In the genomic region with DNA sequence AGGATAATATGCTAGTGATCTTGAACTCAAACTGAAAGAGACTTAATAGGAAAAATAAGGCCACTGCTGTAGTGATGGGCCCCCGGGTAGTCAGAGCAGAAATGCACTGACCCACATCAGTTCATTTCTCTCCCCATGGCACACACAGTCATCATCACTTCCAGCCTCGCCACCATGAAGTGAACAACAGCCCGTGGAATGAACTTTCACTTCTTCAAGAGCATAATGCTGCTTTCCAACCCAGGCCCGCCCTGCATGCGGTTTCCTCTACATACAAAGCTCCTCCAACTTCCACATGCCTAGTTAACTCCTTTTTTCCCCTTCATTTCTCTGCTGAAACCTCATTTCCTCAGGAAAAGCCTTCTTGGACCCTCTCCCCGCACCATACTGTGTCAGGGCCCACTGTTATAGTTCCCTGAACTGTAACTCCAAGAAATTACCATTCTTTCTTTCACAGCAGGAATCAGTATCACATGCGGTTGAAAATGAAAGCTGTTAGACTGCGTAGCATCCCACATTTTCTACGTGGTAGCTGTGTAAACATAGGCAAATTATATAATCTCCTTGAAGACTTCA, we compare ENCODE assay signal across 8 cellular contexts.
A peak's percentile ranks its signal among the peaks of the same experiment; 100 is the strongest.
DNase-seq lines count a peak whose midpoint lies in the region; ATAC-seq and TF ChIP-seq lines count a peak whose summit lies in the region.

No MANE protein-coding gene starts in this region.

- H3K4me1 Mint-ChIP-seq in CD14-positive monocyte: peaks cover 11% of the 10 kb centered on the region

- TF ChIP-seq CTCF in CD14-positive monocyte (IDR thresholded peaks at IDR 0.05) (no peak), esophagus muscularis mucosa (IDR thresholded peaks at IDR 0.05) (no peak)

- H3K9me3 ChIP-seq in esophagus muscularis mucosa: no peaks in the 10 kb centered on the region

- no peak for TF ChIP-seq EP300 in esophagus muscularis mucosa (IDR thresholded peaks at IDR 0.05)

- H3K9me3 Mint-ChIP-seq in CD14-positive monocyte: no peaks in the 10 kb centered on the region

- WGBS in esophagus muscularis mucosa: 38% methylated on average over 9 of the region's 9 CpGs

- no peaks in the 10 kb centered on the region for H3K27me3 ChIP-seq in esophagus muscularis mucosa

- DNase-seq in CD14-positive monocyte (ENCODE audit: low spot score): peak; percentile 76
- DNase-seq in activated CD4-positive, alpha-beta T cell treated with anti-CD3 and anti-CD28 coated beads for 4 hours: peak; percentile 22 to 23
- DNase-seq in esophagus muscularis mucosa (ENCODE audit: extremely low spot score): no peak
- DNase-seq in pons (ENCODE audit: low spot score): peak; percentile 58
- no peak for DNase-seq in T-helper 9 cell
- DNase-seq in NCI-H2029 (lab: John Stamatoyannopoulos, UW): no peak

- peaks cover 0 to 2% of the 10 kb centered on the region in 2 donors for H3K36me3 Mint-ChIP-seq in CD14-positive monocyte

- H3K4me3 ChIP-seq in esophagus muscularis mucosa: peak overlapping the region; percentile 30 to 51 (median 44)

- ATAC-seq in GM19467 (IDR thresholded peaks at IDR 0.05; ENCODE audit: unreplicated experiment) (peak; percentile 68), HG03565 (IDR thresholded peaks at IDR 0.05; ENCODE audit: unreplicated experiment) (peak; percentile 63)

- H3K27me3 Mint-ChIP-seq in CD14-positive monocyte (ENCODE audit: low read depth in 3 of 3): peaks cover 0 to 2% (median 2%) of the 10 kb centered on the region in 3 donors

- intact Hi-C loops in CD14-positive monocyte (cut with micrococcal nuclease) (no loop called here), esophagus muscularis mucosa (cut with DNase I) (no loop called here)

- TF ChIP-seq POLR2A in esophagus muscularis mucosa (IDR thresholded peaks at IDR 0.05; ENCODE audit: low read depth): no peak

- H3K36me3 ChIP-seq in esophagus muscularis mucosa: no peaks in the 10 kb centered on the region

- H3K27ac ChIP-seq in esophagus muscularis mucosa (replicated peaks in 1 of 4): peak overlapping the region; percentile 73 to 82 (median 78)

- peaks cover 3 to 24% (median 15%) of the 10 kb centered on the region in 4 donors for H3K4me1 ChIP-seq in esophagus muscularis mucosa

- H3K27ac Mint-ChIP-seq in CD14-positive monocyte: no peak overlapping the region

- H3K4me3 Mint-ChIP-seq in CD14-positive monocyte: no peak overlapping the region

Comparison
In these comparisons a context has a peak if more than half of its experiments do, and no peak if none do; other contexts are left out.
1. DNase-seq: peak in CD14-positive monocyte (single experiment), activated CD4-positive, alpha-beta T cell treated with anti-CD3 and anti-CD28 coated beads for 4 hours (2 of 2) and pons (single experiment); none in esophagus muscularis mucosa (single experiment), T-helper 9 cell (single experiment) and NCI-H2029 (single experiment).